Comparison of ENCODE assay signal across 8 cellular contexts in genomic region chr4:87093443-87094123, GRCh38.
A peak's percentile ranks its signal among the peaks of the same experiment; 100 is the strongest.
DNase-seq lines count a peak whose midpoint lies in the region; ATAC-seq and TF ChIP-seq lines count a peak whose summit lies in the region.

No MANE protein-coding gene starts in this region.

- peaks cover 37% of the 10 kb centered on the region for H3K4me1 ChIP-seq in OCI-LY3 (ENCODE audit: low read length)
- H3K4me1 ChIP-seq in cardiac muscle cell (ENCODE audit: low read depth) = peaks cover 9% of the 10 kb centered on the region

- H3K4me3 ChIP-seq in HL-60 (replicated peaks; ENCODE audit: insufficient read depth, low read length) (no peak overlapping the region), OCI-LY3 (ENCODE audit: low read length) (no peak overlapping the region), cardiac muscle cell (no peak overlapping the region), retinal pigment epithelial cell (ENCODE audit: low read length) (no peak overlapping the region)

- H3K4me2 ChIP-seq in OCI-LY3 (ENCODE audit: low read length) = peak overlapping the region; percentile 25

- H3K9ac ChIP-seq in OCI-LY3 (ENCODE audit: low read length) = no peak overlapping the region

- H3K36me3 ChIP-seq in OCI-LY3 (replicated peaks; ENCODE audit: low read depth, low read length) (peaks cover 5% of the 10 kb centered on the region), cardiac muscle cell (peaks cover 8% of the 10 kb centered on the region)

- H3K9me3 ChIP-seq in OCI-LY3 (ENCODE audit: insufficient read depth, low read length) = no peaks in the 10 kb centered on the region
- H3K9me3 ChIP-seq in cardiac muscle cell (ENCODE audit: low read depth) = no peaks in the 10 kb centered on the region

- ATAC-seq in GM21447 (IDR thresholded peaks at IDR 0.05; ENCODE audit: unreplicated experiment) = peak; percentile 74

- DNase-seq in GDM1 (lab: John Stamatoyannopoulos, UW) (peak; percentile 29), HL-60 (ENCODE audit: low read depth in 1 of 2, low spot score in 1 of 2) (peak in 1 of 2 experiments; percentile 56), cardiac muscle cell (ENCODE audit: low read depth in 1 of 2, low spot score in 1 of 2) (peak; percentile 65 to 72), retinal pigment epithelial cell (ENCODE audit: low read depth) (no peak), NCI-H774 (lab: John Stamatoyannopoulos, UW) (no peak)
- peak; percentile 43 for DNase-seq in activated naive CD4-positive, alpha-beta T cell treated with anti-CD3 and anti-CD28 coated beads, Interleukin-2, amount 50 U/mL, for 16 hours

- 0 out of 2 replicates have a peak, but pooled peaks cover 6% of the 10 kb centered on the region for H4K20me1 ChIP-seq in OCI-LY3 (ENCODE audit: insufficient read depth, low read length)

- TF ChIP-seq CTCF in HL-60 (IDR thresholded peaks at IDR 0.05; ENCODE audit: insufficient read depth, low read length) = peak; percentile 43
- peak; percentile 80 for TF ChIP-seq CTCF in OCI-LY3 (IDR thresholded peaks at IDR 0.05; ENCODE audit: low read depth, low read length)
- peak; percentile 61 for TF ChIP-seq CTCF in cardiac muscle cell (IDR thresholded peaks at IDR 0.05; ENCODE audit: low read depth, low read length)
- peak; percentile 68 for TF ChIP-seq CTCF in retinal pigment epithelial cell (conservative IDR thresholded peaks at IDR 0.05; ENCODE audit: low read depth, low read length)

- H3K27ac ChIP-seq in HL-60 (replicated peaks) = peak overlapping the region; percentile 47
- 0 out of 2 replicates have a peak overlapping the region, but pooled peaks have one; percentile 12 for H3K27ac ChIP-seq in OCI-LY3 (ENCODE audit: low read length)
- no peak overlapping the region for H3K27ac ChIP-seq in cardiac muscle cell

- no peak overlapping the region for H2AFZ ChIP-seq in OCI-LY3 (ENCODE audit: low read depth, low read length)

- H3K27me3 ChIP-seq in HL-60 (ENCODE audit: insufficient read depth, poor library complexity, severe bottlenecking) (no peaks in the 10 kb centered on the region), OCI-LY3 (ENCODE audit: low read depth, low read length) (no peaks in the 10 kb centered on the region), cardiac muscle cell (no peaks in the 10 kb centered on the region)

- no peaks in the 10 kb centered on the region for H3K79me2 ChIP-seq in OCI-LY3 (ENCODE audit: low read length)

Comparison
In these comparisons a context has a peak if more than half of its experiments do, and no peak if none do; other contexts are left out.
1. DNase-seq: peak in GDM1 (single experiment), activated naive CD4-positive, alpha-beta T cell treated with anti-CD3 and anti-CD28 coated beads, Interleukin-2, amount 50 U/mL, for 16 hours (single experiment) and cardiac muscle cell (2 of 2); none in retinal pigment epithelial cell (single experiment) and NCI-H774 (single experiment).
2. Peak in every context shown above with its lines, with median percentiles within 50 percentile points of each other: CTCF ChIP-seq.